In the genomic region with DNA sequence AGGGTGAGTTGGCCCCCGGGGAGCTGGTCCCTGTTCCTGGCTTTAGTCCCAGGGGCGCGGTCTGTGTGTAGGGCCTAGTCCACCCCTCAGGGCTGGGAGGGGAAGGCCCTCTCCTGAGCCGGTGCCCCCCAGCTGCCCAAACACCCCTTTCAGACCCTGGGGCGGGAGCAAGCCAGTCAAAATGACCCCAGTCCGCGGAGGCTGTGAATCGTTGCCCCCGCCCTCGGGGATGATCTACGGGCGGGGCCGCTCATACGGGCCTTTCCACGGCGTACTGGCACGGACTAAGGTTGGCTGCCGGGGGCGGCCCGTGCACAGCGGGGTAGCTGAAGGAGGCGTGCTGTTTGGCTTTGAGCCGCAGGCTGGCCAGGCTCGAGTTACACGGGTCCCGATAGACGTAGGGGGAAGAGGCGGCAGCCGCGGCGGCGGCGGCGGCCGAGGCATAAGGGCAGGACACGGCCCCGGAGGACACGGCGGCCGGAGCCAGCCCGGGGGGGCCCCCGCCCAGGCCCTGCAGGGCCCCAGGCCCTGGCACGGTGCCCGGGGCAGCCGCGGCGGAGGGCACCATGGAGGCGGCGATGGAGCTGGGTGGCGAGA, we compare ENCODE assay signal across 9 cellular contexts. TPM values are rescaled to one million over a fixed set of nuclear protein-coding genes. Genes with fewer than 3 reads are reported as not detected.
DNase-seq lines count a peak whose midpoint lies in the region; ATAC-seq and TF ChIP-seq lines count a peak whose summit lies in the region.
"Had no signal": no experiment of that assay in that cellular context is flagged by ENCODE, and none has a peak within 500 bp of the region (broad histone marks: within the 10 kb centered on the region; RNA-seq: fewer than 3 reads in every experiment).

No MANE protein-coding gene starts in this region.

- no peak overlapping the region for H2AFZ ChIP-seq in OCI-LY1 (ENCODE audit: low read length)

- TF ChIP-seq CTCF in OCI-LY1 (IDR thresholded peaks at IDR 0.05; ENCODE audit: low read length) (no peak), ascending aorta (IDR thresholded peaks at IDR 0.05) (no peak)

- intact Hi-C loops in ascending aorta (cut with DNase I): loop anchor here (2.0 kb wide), 1 partner anchor 14 kb away; a partner anchor contains a TSS

- H3K36me3 ChIP-seq in OCI-LY1 (ENCODE audit: insufficient read depth, low read length) (no peaks in the 10 kb centered on the region), ascending aorta (no peaks in the 10 kb centered on the region), iPS-18a (ENCODE audit: control insufficient read depth, low read depth, low read length) (no peaks in the 10 kb centered on the region)

- H3K9ac ChIP-seq in OCI-LY1 (ENCODE audit: low read length): peak overlapping the region; percentile 47; the same call in 1 of the 2 replicates
- no peak overlapping the region for H3K9ac ChIP-seq in iPS-18a (ENCODE audit: low read length)

- H3K4me3 ChIP-seq in OCI-LY1 (ENCODE audit: low read depth, low read length, poor library complexity, severe bottlenecking) (peak overlapping the region; percentile 60), ascending aorta (peak overlapping the region; percentile 61 to 72), iPS-18a (ENCODE audit: low read length) (peak overlapping the region; percentile 52)

- H3K27ac ChIP-seq in OCI-LY1 (ENCODE audit: low read depth, low read length, poor library complexity, severe bottlenecking): no peak overlapping the region
- H3K27ac ChIP-seq in ascending aorta: no peak overlapping the region
- no peak overlapping the region for H3K27ac ChIP-seq in iPS-18a (ENCODE audit: low read length)

- H3K27me3 ChIP-seq in OCI-LY1 (ENCODE audit: insufficient read depth, low read length) (no peaks in the 10 kb centered on the region), ascending aorta (peaks cover 20% of the 10 kb centered on the region), iPS-18a (ENCODE audit: control insufficient read depth, insufficient read depth, low read length) (peaks cover 96% of the 10 kb centered on the region)

- H3K4me2 ChIP-seq in OCI-LY1 (ENCODE audit: low read length): peak overlapping the region; percentile 76

- H3K9me3 ChIP-seq in OCI-LY1 (ENCODE audit: low read length) (no peaks in the 10 kb centered on the region), ascending aorta (no peaks in the 10 kb centered on the region), iPS-18a (ENCODE audit: control insufficient read depth, low read depth, low read length) (no peaks in the 10 kb centered on the region)

- ATAC-seq in HG03139 (IDR thresholded peaks at IDR 0.05; ENCODE audit: unreplicated experiment): no peak

- H3F3A ChIP-seq in OCI-LY1 (ENCODE audit: insufficient read depth, low read length): no peaks in the 10 kb centered on the region

- H3K4me1 ChIP-seq in OCI-LY1 (ENCODE audit: insufficient read depth, low read length, severe bottlenecking): peaks cover 12% of the 10 kb centered on the region
- peaks cover 18 to 28% of the 10 kb centered on the region in 2 donors for H3K4me1 ChIP-seq in ascending aorta
- H3K4me1 ChIP-seq in iPS-18a (ENCODE audit: control insufficient read depth, low read depth, low read length): peaks cover 9% of the 10 kb centered on the region

- no peaks in the 10 kb centered on the region for H3K9me2 ChIP-seq in OCI-LY1 (ENCODE audit: low read depth, low read length)

- no peaks in the 10 kb centered on the region for H4K20me1 ChIP-seq in OCI-LY1 (ENCODE audit: insufficient read depth, low read length)

- no peaks in the 10 kb centered on the region for H3K79me2 ChIP-seq in OCI-LY1 (ENCODE audit: insufficient read depth, low read length)

- DNase-seq in 8988T: peak; percentile 73
- peak; percentile 57 for DNase-seq in H4 (ENCODE audit: low spot score)
- DNase-seq in ascending aorta (ENCODE audit: low spot score in 2 of 2): peak in 1 of 2 donors; percentile 72
- DNase-seq in smooth muscle cell of the brain vasculature (ENCODE audit: low read depth, low spot score): peak; percentile 26
- no peak for DNase-seq in NOMO-1 treated with DMSO at 0.1 percent for 48 hours (lab: John Stamatoyannopoulos, UW; ENCODE audit: unreplicated experiment)

RNA-seq across cellular contexts. Expression of a gene that starts 4.3 kb away (rescaled TPM):
- not detected in 2 replicates for total RNA-seq in H4 (2014; rRNA removed; shearing (Covaris generic))
- not detected for total RNA-seq in ascending aorta
- total RNA-seq: glomerular endothelial cell had no signal

RNA-seq across cellular contexts. Expression of a gene that starts 10.9 kb away (rescaled TPM):
- total RNA-seq in H4 (2014; rRNA removed; shearing (Covaris generic)): not detected in 2 replicates
- not detected for total RNA-seq in ascending aorta
- total RNA-seq: glomerular endothelial cell had no signal

RNA-seq across cellular contexts. Expression of a gene that starts 15.0 kb away (rescaled TPM):
- 24.6 and 30.1 TPM in 2 replicates for total RNA-seq in H4 (2014; rRNA removed; shearing (Covaris generic))
- 56.0 TPM for total RNA-seq in ascending aorta
